Comparison of ENCODE assay signal across 22 cellular contexts in genomic region chr2:205352593-205352992, GRCh38.
DNase-seq lines count a peak whose midpoint lies in the region; ATAC-seq and TF ChIP-seq lines count a peak whose summit lies in the region.
"Had no signal": no experiment of that assay in that cellular context is flagged by ENCODE, and none has a peak within 500 bp of the region (broad histone marks: within the 10 kb centered on the region; RNA-seq: fewer than 3 reads in every experiment).

No MANE protein-coding gene starts in this region.

- H3K9me3 Mint-ChIP-seq in HFFc6, result no peaks in the 10 kb centered on the region

- no peak for ATAC-seq in HG03571 (IDR thresholded peaks at IDR 0.05; ENCODE audit: unreplicated experiment)
- ATAC-seq in GM19351 (IDR thresholded peaks at IDR 0.05; ENCODE audit: unreplicated experiment), result no peak
- ATAC-seq: activated CD4-positive, alpha-beta T cell treated with anti-CD3 and anti-CD28 coated beads for 36 hours; GM12878; heart right ventricle had no signal

- DNase-seq in HFFc6 (peak; percentile 48), amniotic epithelial cell (ENCODE audit: low read depth) (peak; percentile 27), fibroblast of mammary gland (ENCODE audit: low read depth) (peak; percentile 63), esophagus muscularis mucosa (ENCODE audit: extremely low spot score) (no peak)
- DNase-seq: activated CD4-positive, alpha-beta T cell treated with anti-CD3 and anti-CD28 coated beads for 36 hours; activated gamma-delta T cell; amniotic stem cell; colonic mucosa; heart right ventricle; naive B cell; NCI-H1436; NCI-H2227 treated with DMSO at 0.1 percent for 48 hours; stimulated activated CD4-positive, alpha-beta T cell treated with anti-CD3 and anti-CD28 coated beads, Interleukin-4, amount 100 ng/mL, for 1 hour; substantia nigra had no signal

- H3K9me3 ChIP-seq in skeletal muscle satellite cell (replicated peaks; ENCODE audit: low read length), result no peaks in the 10 kb centered on the region
- H3K9me3 ChIP-seq in esophagus muscularis mucosa, result no peaks in the 10 kb centered on the region
- H3K9me3 ChIP-seq: colonic mucosa, heart right ventricle, vagina had no signal

- no peaks in the 10 kb centered on the region for H3K27me3 Mint-ChIP-seq in HFFc6 (ENCODE audit: insufficient read depth)
- H3K27me3 Mint-ChIP-seq: activated CD4-positive, alpha-beta T cell treated with anti-CD3 and anti-CD28 coated beads for 36 hours; B cell; memory B cell; naive B cell had no signal

- H3K27me3 ChIP-seq in skeletal muscle satellite cell (ENCODE audit: control insufficient read depth, insufficient read depth, low read length) (no peaks in the 10 kb centered on the region), esophagus muscularis mucosa (no peaks in the 10 kb centered on the region)
- H3K27me3 ChIP-seq: colonic mucosa, heart right ventricle, vagina had no signal

- H3K36me3 ChIP-seq in skeletal muscle satellite cell (ENCODE audit: insufficient read depth, low read length) (no peaks in the 10 kb centered on the region), esophagus muscularis mucosa (no peaks in the 10 kb centered on the region)
- H3K36me3 ChIP-seq: colonic mucosa, heart right ventricle, vagina had no signal

- H3K27ac Mint-ChIP-seq in HFFc6, result peak overlapping the region; percentile 62
- H3K27ac Mint-ChIP-seq: activated CD4-positive, alpha-beta T cell treated with anti-CD3 and anti-CD28 coated beads for 36 hours; B cell; memory B cell had no signal

- H3K4me3 ChIP-seq in fibroblast of mammary gland (ENCODE audit: control insufficient read depth, low read depth, low read length) (no peak overlapping the region), skeletal muscle satellite cell (ENCODE audit: low read length) (peak overlapping the region; percentile 6), esophagus muscularis mucosa (no peak overlapping the region)
- H3K4me3 ChIP-seq: colonic mucosa, GM12878, heart right ventricle, vagina had no signal

- TF ChIP-seq POLR2A in esophagus muscularis mucosa (IDR thresholded peaks at IDR 0.05; ENCODE audit: low read depth), result no peak

- no peak overlapping the region for H3K4me3 Mint-ChIP-seq in HFFc6
- H3K4me3 Mint-ChIP-seq: activated CD4-positive, alpha-beta T cell treated with anti-CD3 and anti-CD28 coated beads for 36 hours; B cell; memory B cell; naive B cell had no signal

- H3K36me3 Mint-ChIP-seq in HFFc6 (ENCODE audit: low read depth), result no peaks in the 10 kb centered on the region
- H3K36me3 Mint-ChIP-seq: memory B cell, naive B cell had no signal

- no peak overlapping the region for H3K27ac ChIP-seq in esophagus muscularis mucosa (replicated peaks in 1 of 4)
- H3K27ac ChIP-seq: colonic mucosa, heart right ventricle, parathyroid adenoma, vagina had no signal

- peaks cover 31% of the 10 kb centered on the region for H3K4me1 Mint-ChIP-seq in HFFc6 (ENCODE audit: low read depth)
- H3K4me1 Mint-ChIP-seq: activated CD4-positive, alpha-beta T cell treated with anti-CD3 and anti-CD28 coated beads for 36 hours had no signal

- H3K9ac ChIP-seq in skeletal muscle satellite cell (ENCODE audit: low read depth, low read length), result no peak overlapping the region
- H3K9ac ChIP-seq: parathyroid adenoma had no signal

- H3K4me1 ChIP-seq in skeletal muscle satellite cell (ENCODE audit: control insufficient read depth, insufficient read depth, low read length) (peaks cover 14% of the 10 kb centered on the region), esophagus muscularis mucosa (peaks cover 0 to 8% (median 5%) of the 10 kb centered on the region in 4 donors)
- H3K4me1 ChIP-seq: colonic mucosa, heart right ventricle, vagina had no signal

- H3K4me2 ChIP-seq in skeletal muscle satellite cell (ENCODE audit: low read length), result peak overlapping the region; percentile 31

- no peak for TF ChIP-seq CTCF in HFFc6 (IDR thresholded peaks at IDR 0.05)
- TF ChIP-seq CTCF in fibroblast of mammary gland (conservative IDR thresholded peaks at IDR 0.05; ENCODE audit: control insufficient read depth, insufficient read depth, low read depth, low read length), result no peak
- TF ChIP-seq CTCF in esophagus muscularis mucosa (IDR thresholded peaks at IDR 0.05), result no peak

- 92% methylated on average over 3 of the region's 3 CpGs for WGBS in esophagus muscularis mucosa

- intact Hi-C loops in esophagus muscularis mucosa (cut with DNase I), result no loop called here

- no peak for TF ChIP-seq EP300 in esophagus muscularis mucosa (IDR thresholded peaks at IDR 0.05)
